In genomic region chr1:209652121-209652742, GRCh38 we compare ENCODE assay signal across 1 cellular context.
TF ChIP-seq lines count a peak whose summit lies in the region.

TSS of gene LAMB3 (minus strand) at chr1:209652425. CDS start at chr1:209650944, 1,481 bp downstream.

TF ChIP-seq in HepG2, 621 proteins besides CTCF, POLR2A, EP300 and RAD21:
- no peak for TF ChIP-seq ZNF746 (CRISPR knock-in tag; IDR thresholded peaks at IDR 0.05)
- TF ChIP-seq MTA1 (CRISPR knock-in tag; IDR thresholded peaks at IDR 0.05; ENCODE audit: borderline replicate concordance): no peak
- no peak for TF ChIP-seq ZBED4 (CRISPR knock-in tag; IDR thresholded peaks at IDR 0.05; ENCODE audit: borderline replicate concordance)
- no peak for TF ChIP-seq BCL6 (CRISPR knock-in tag; IDR thresholded peaks at IDR 0.05)
- TF ChIP-seq ZNF367 (CRISPR knock-in tag; IDR thresholded peaks at IDR 0.05; ENCODE audit: borderline replicate concordance): no peak
- no peak for TF ChIP-seq ZKSCAN1 (IDR thresholded peaks at IDR 0.05; ENCODE audit: low read length)
- TF ChIP-seq FOXK1 (CRISPR knock-in tag; IDR thresholded peaks at IDR 0.05; ENCODE audit: borderline replicate concordance, low read depth): no peak
- no peak for TF ChIP-seq BHLHE40 (IDR thresholded peaks at IDR 0.05; ENCODE audit: low read length)
- no peak for TF ChIP-seq TBX2 (CRISPR knock-in tag; IDR thresholded peaks at IDR 0.05; ENCODE audit: borderline replicate concordance)
- TF ChIP-seq TARDBP (CRISPR knock-in tag; IDR thresholded peaks at IDR 0.05): no peak
- no peak for TF ChIP-seq HOMEZ (CRISPR knock-in tag; IDR thresholded peaks at IDR 0.05; ENCODE audit: low read depth)
- TF ChIP-seq ZNF562 (CRISPR knock-in tag; IDR thresholded peaks at IDR 0.05; ENCODE audit: borderline replicate concordance): no peak
- no peak for TF ChIP-seq NFKBIZ (CRISPR knock-in tag; IDR thresholded peaks at IDR 0.05)
- no peak for TF ChIP-seq TEAD2 (CRISPR knock-in tag; IDR thresholded peaks at IDR 0.05)
- no peak for TF ChIP-seq ZBTB8A (CRISPR knock-in tag; IDR thresholded peaks at IDR 0.05; ENCODE audit: borderline replicate concordance, low read depth)
